20 cellular contexts compared by ENCODE assay signal in genomic region chr1:34978926-34979325, GRCh38. TPM values are rescaled to one million over a fixed set of nuclear protein-coding genes. Genes with fewer than 3 reads are reported as not detected.
DNase-seq lines count a peak whose midpoint lies in the region; ATAC-seq and TF ChIP-seq lines count a peak whose summit lies in the region.
"Had no signal": no experiment of that assay in that cellular context is flagged by ENCODE, and none has a peak within 500 bp of the region (broad histone marks: within the 10 kb centered on the region; RNA-seq: fewer than 3 reads in every experiment).

No MANE protein-coding gene starts in this region.

- peak overlapping the region; percentile 44 for H3K27ac Mint-ChIP-seq in activated T-helper 17 cell treated with anti-CD3 and anti-CD28 coated beads, Interleukin-2, amount 50 U/mL, for 72 hours
- peak overlapping the region; percentile 63 to 91 (median 64) for H3K27ac Mint-ChIP-seq in nephron

- peak overlapping the region; percentile 71 for H3K9ac ChIP-seq in BLaER1
- H3K9ac ChIP-seq in BLaER1 treated with 17β-estradiol and CSF1 and Interleukin-3, amounts not matched to agents 10 nM and 100 nM = peak overlapping the region in 7 of 11 experiments; percentile 1 to 66 (median 48); a peak in 11 of 22 replicates
- H3K9ac ChIP-seq: GM23248, SK-N-SH had no signal

- no peak for TF ChIP-seq POLR2A in vagina (IDR thresholded peaks at IDR 0.05)

- no peaks in the 10 kb centered on the region for H4K20me1 ChIP-seq in BLaER1
- peaks cover 0 to 3% (median 0%) of the 10 kb centered on the region in 11 experiments; a peak in 6 of 22 replicates for H4K20me1 ChIP-seq in BLaER1 treated with 17β-estradiol and CSF1 and Interleukin-3, amounts not matched to agents 10 nM and 100 nM

- no peaks in the 10 kb centered on the region for H3K27me3 Mint-ChIP-seq in activated T-helper 17 cell treated with anti-CD3 and anti-CD28 coated beads, Interleukin-2, amount 50 U/mL, for 72 hours
- H3K27me3 Mint-ChIP-seq in nephron (ENCODE audit: low read depth) = no peaks in the 10 kb centered on the region

- H3K27me3 ChIP-seq in BLaER1 = no peaks in the 10 kb centered on the region
- no peaks in the 10 kb centered on the region for H3K27me3 ChIP-seq in BLaER1 treated with 17β-estradiol and CSF1 and Interleukin-3, amounts not matched to agents 10 nM and 100 nM
- no peaks in the 10 kb centered on the region for H3K27me3 ChIP-seq in vagina

- DNase-seq in RKO (ENCODE audit: low spot score) (no peak), vagina (ENCODE audit: extremely low spot score in 2 of 2) (no peak)
- DNase-seq: AML-193, Caco-2, DMS153, GDM1, GM23248, HCEC 1CT, NCI-H1105, NCI-H2081, NCI-H2171 treated with DMSO at 0.1 percent for 48 hours, NCI-H446 treated with DMSO at 0.1 percent for 48 hours, NCI-H69, Right ventricle myocardium superior, SK-N-SH had no signal

- H3K9me3 Mint-ChIP-seq in activated T-helper 17 cell treated with anti-CD3 and anti-CD28 coated beads, Interleukin-2, amount 50 U/mL, for 72 hours = no peaks in the 10 kb centered on the region
- H3K9me3 Mint-ChIP-seq in nephron = no peaks in the 10 kb centered on the region

- no peak for ATAC-seq in activated T-helper 17 cell treated with anti-CD3 and anti-CD28 coated beads, Interleukin-2, amount 50 U/mL, for 72 hours (replicated peaks)
- ATAC-seq in HG02759 (IDR thresholded peaks at IDR 0.05; ENCODE audit: unreplicated experiment) = no peak

- H3K4me3 ChIP-seq in BLaER1 = peak overlapping the region; percentile 22; the same call in 1 of the 2 replicates
- H3K4me3 ChIP-seq in BLaER1 treated with 17β-estradiol and CSF1 and Interleukin-3, amounts not matched to agents 10 nM and 100 nM = no peak overlapping the region
- H3K4me3 ChIP-seq in vagina = no peak overlapping the region
- H3K4me3 ChIP-seq: GM23248 had no signal

- peaks cover 12% of the 10 kb centered on the region for H3K9me3 ChIP-seq in BLaER1
- H3K9me3 ChIP-seq in BLaER1 treated with 17β-estradiol and CSF1 and Interleukin-3, amounts not matched to agents 10 nM and 100 nM (replicated peaks in 1 of 11) = peaks cover 0 to 13% (median 11%) of the 10 kb centered on the region in 11 experiments; a peak in 17 of 22 replicates
- H3K9me3 ChIP-seq in vagina = no peaks in the 10 kb centered on the region
- H3K9me3 ChIP-seq: Caco-2, SK-N-SH had no signal

- H3K4me3 Mint-ChIP-seq in activated T-helper 17 cell treated with anti-CD3 and anti-CD28 coated beads, Interleukin-2, amount 50 U/mL, for 72 hours = no peak overlapping the region
- H3K4me3 Mint-ChIP-seq in nephron = peak overlapping the region in 1 of 3 experiments; percentile 15

- peaks cover 6% of the 10 kb centered on the region for H3K36me3 Mint-ChIP-seq in activated T-helper 17 cell treated with anti-CD3 and anti-CD28 coated beads, Interleukin-2, amount 50 U/mL, for 72 hours (ENCODE audit: low read depth)
- peaks cover 5% of the 10 kb centered on the region for H3K36me3 Mint-ChIP-seq in nephron (ENCODE audit: low read depth)

- H3K36me3 ChIP-seq in BLaER1 (peaks cover 31% of the 10 kb centered on the region), vagina (no peaks in the 10 kb centered on the region)
- H3K36me3 ChIP-seq in BLaER1 treated with 17β-estradiol and CSF1 and Interleukin-3, amounts not matched to agents 10 nM and 100 nM = peaks cover 20 to 40% (median 28%) of the 10 kb centered on the region in 11 experiments

- TF ChIP-seq CTCF in nephron (IDR thresholded peaks at IDR 0.05; ENCODE audit: unreplicated experiment in 3 of 3) (no peak), vagina (IDR thresholded peaks at IDR 0.05) (no peak)

- peaks cover 15% of the 10 kb centered on the region for H3K4me1 Mint-ChIP-seq in activated T-helper 17 cell treated with anti-CD3 and anti-CD28 coated beads, Interleukin-2, amount 50 U/mL, for 72 hours
- H3K4me1 Mint-ChIP-seq in nephron = peaks cover 29% of the 10 kb centered on the region

- intact Hi-C loops in vagina (cut with DNase I) = no loop called here

- peaks cover 68% of the 10 kb centered on the region for H3K4me1 ChIP-seq in BLaER1
- peaks cover 47 to 69% (median 61%) of the 10 kb centered on the region in 10 experiments for H3K4me1 ChIP-seq in BLaER1 treated with 17β-estradiol and CSF1 and Interleukin-3, amounts not matched to agents 10 nM and 100 nM
- H3K4me1 ChIP-seq in vagina = peaks cover 14% of the 10 kb centered on the region
- H3K4me1 ChIP-seq: Caco-2 had no signal

- peak overlapping the region; percentile 90 for H3K4me2 ChIP-seq in BLaER1
- peak overlapping the region in 10 of 11 experiments; percentile 31 to 100 (median 84); a peak in 19 of 22 replicates for H3K4me2 ChIP-seq in BLaER1 treated with 17β-estradiol and CSF1 and Interleukin-3, amounts not matched to agents 10 nM and 100 nM
- H3K4me2 ChIP-seq: SK-N-SH had no signal

- H3K27ac ChIP-seq in BLaER1 = peak overlapping the region; percentile 85
- peak overlapping the region in 8 of 11 experiments; percentile 8 to 66 (median 48); a peak in 14 of 22 replicates for H3K27ac ChIP-seq in BLaER1 treated with 17β-estradiol and CSF1 and Interleukin-3, amounts not matched to agents 10 nM and 100 nM
- no peak overlapping the region for H3K27ac ChIP-seq in vagina
- H3K27ac ChIP-seq: GM23248 had no signal

RNA-seq across cellular contexts. Expression of gene TMEM35B, which starts 6.2 kb away (rescaled TPM):
- 10 to 100 TPM; 13.1 to 17.3 TPM for total RNA-seq in activated T-helper 17 cell treated with anti-CD3 and anti-CD28 coated beads, Interleukin-2, amount 50 U/mL, for 72 hours
- total RNA-seq in vagina = 44.0 TPM

RNA-seq across cellular contexts. Expression of gene DLGAP3, which starts 49.5 kb away (rescaled TPM):
- 1 to 10 TPM; 1.3 TPM for total RNA-seq in activated T-helper 17 cell treated with anti-CD3 and anti-CD28 coated beads, Interleukin-2, amount 50 U/mL, for 72 hours
- not detected for total RNA-seq in vagina

RNA-seq across cellular contexts. Expression of gene ZMYM6, which starts 52.8 kb away (rescaled TPM):
- total RNA-seq in activated T-helper 17 cell treated with anti-CD3 and anti-CD28 coated beads, Interleukin-2, amount 50 U/mL, for 72 hours = 10 to 100 TPM; 14.4 to 24.8 TPM
- total RNA-seq in vagina = 12.3 TPM
